In genomic region chr4:28402751-28403150, GRCh38 we compare ENCODE assay signal across 18 cellular contexts.
A peak's percentile ranks its signal among the peaks of the same experiment; 100 is the strongest.
DNase-seq lines count a peak whose midpoint lies in the region; ATAC-seq, FAIRE-seq and TF ChIP-seq lines count a peak whose summit lies in the region.
"Had no signal": no experiment of that assay in that cellular context is flagged by ENCODE, and none has a peak within 500 bp of the region (broad histone marks: within the 10 kb centered on the region; RNA-seq: fewer than 3 reads in every experiment).

No MANE protein-coding gene starts in this region.

- no TSS peak for BruUV-seq in K562 (replicated peaks; lab: Mats Ljungman, UMichigan)

- no peaks in the 10 kb centered on the region for H3K79me2 ChIP-seq in K562 (ENCODE audit: control insufficient read depth, insufficient read depth, low read length)

- CTCF ChIA-PET in K562 (lab: Yijun Ruan, JAX; ENCODE audit: low intra/inter-chr PET ratio) = no interaction called here

- ATAC-seq in K562 = no peak
- ATAC-seq: GM23338 had no signal

- WGBS in K562 (ENCODE audit: insufficient coverage, low coverage, missing lambda C conversion rate) = 12% methylated on average over 9 of the region's 13 CpGs
- WGBS in testis, 2 donors = 64 to 73% methylated on average over 11 to 13 of the region's 13 CpGs

- intact Hi-C loops in K562 (cut with micrococcal nuclease) (no loop called here), testis (cut with DNase I; ENCODE audit: low total_unique reads) (no loop called here)

- no peaks in the 10 kb centered on the region for H4K20me1 ChIP-seq in K562 (replicated peaks; ENCODE audit: control insufficient read depth, insufficient read depth, low read length)

- no peak for TF ChIP-seq RAD21 in K562 (CRISPR knock-in tag; conservative IDR thresholded peaks at IDR 0.05 in 1 of 2, IDR thresholded peaks at IDR 0.05 in 1 of 2)

- no peak overlapping the region for H3K9ac ChIP-seq in K562 (ENCODE audit: insufficient read depth in 1 of 2, low read depth in 2 of 2, low read length in 2 of 2)

- no peak overlapping the region for H3K27ac ChIP-seq in K562 (ENCODE audit: extremely low read depth, low read depth, low read length)
- H3K27ac ChIP-seq in testis = no peak overlapping the region

- DNase-seq in HT1080 (ENCODE audit: low read depth) = peak; percentile 21
- peak; percentile 36 for DNase-seq in SK-MEL-5 (ENCODE audit: low read depth, low spot score)
- DNase-seq in K562 (ENCODE audit: extremely low read depth in 1 of 4, low spot score in 3 of 4) = no peak
- DNase-seq in testis = peak; percentile 70
- no peak for DNase-seq in stimulated activated CD8-positive, alpha-beta memory T cell treated with anti-CD3 and anti-CD28 coated beads, Interleukin-4, amount 100 ng/mL, for 48 hours
- DNase-seq in NCI-H748 treated with DMSO at 0.1 percent for 48 hours (lab: John Stamatoyannopoulos, UW) = no peak
- DNase-seq in T1000 (lab: John Stamatoyannopoulos, UW) = no peak
- no peak for DNase-seq in effector CD8-positive, alpha-beta T cell (lab: John Stamatoyannopoulos, UW)
- DNase-seq: ACHN; BE2C; C1 segment of cervical spinal cord; CD4-positive, CD25-positive, alpha-beta regulatory T cell; CD8-positive, alpha-beta memory T cell; COR-L47; GDM1; H9 had no signal

- no peaks in the 10 kb centered on the region for H3K9me1 ChIP-seq in K562 (ENCODE audit: control insufficient read depth, insufficient read depth, low read length)

- H3K4me3 ChIP-seq in K562 (no peak overlapping the region), testis (peak overlapping the region in 1 of 2 donors; percentile 39)
- H3K4me3 ChIP-seq: GM23338 had no signal

- no peak for FAIRE-seq in K562 (lab: Jason Lieb, UNC)
- FAIRE-seq: A204.1 had no signal

- no peak for TF ChIP-seq CTCF in K562 (IDR thresholded peaks at IDR 0.05 in 2 of 3, conservative IDR thresholded peaks at IDR 0.05 in 1 of 3; ENCODE audit: insufficient read depth in 2 of 3, low read depth in 1 of 3, low read length in 3 of 3)
- TF ChIP-seq CTCF in testis (IDR thresholded peaks at IDR 0.05) = no peak

- no peak for TF ChIP-seq POLR2A in K562 (conservative IDR thresholded peaks at IDR 0.05)
- TF ChIP-seq POLR2A in testis (IDR thresholded peaks at IDR 0.05) = no peak

- H3K36me3 ChIP-seq in K562 (ENCODE audit: control insufficient read depth, insufficient read depth, low read length) (no peaks in the 10 kb centered on the region), testis (ENCODE audit: low read depth, missing control alignments) (no peaks in the 10 kb centered on the region)
- H3K36me3 ChIP-seq: BE2C had no signal

- H2AFZ ChIP-seq in K562 (ENCODE audit: low read depth, low read length) = no peak overlapping the region
- H2AFZ ChIP-seq: GM23338 had no signal

- H3K4me2 ChIP-seq in K562 (ENCODE audit: insufficient read depth, low read length) = no peak overlapping the region
- H3K4me2 ChIP-seq: GM23338 had no signal

- no peaks in the 10 kb centered on the region for H3K9me3 ChIP-seq in K562 (replicated peaks; ENCODE audit: control insufficient read depth, insufficient read depth, low read depth, low read length)
- H3K9me3 ChIP-seq in testis = no peaks in the 10 kb centered on the region
- H3K9me3 ChIP-seq: BE2C had no signal

- POLR2A ChIA-PET in K562 (lab: Yijun Ruan, JAX) = no interaction called here

- H3K27me3 ChIP-seq in K562 (ENCODE audit: control insufficient read depth in 2 of 2, insufficient read depth in 2 of 2, low read length in 2 of 2) (no peaks in the 10 kb centered on the region), testis (no peaks in the 10 kb centered on the region)
- H3K27me3 ChIP-seq: BE2C had no signal

- H3K4me1 ChIP-seq in K562 (replicated peaks in 1 of 2; ENCODE audit: control insufficient read depth in 2 of 2, insufficient read depth in 2 of 2, low read length in 2 of 2) (no peaks in the 10 kb centered on the region), testis (no peaks in the 10 kb centered on the region)
- H3K4me1 ChIP-seq: BE2C had no signal

- in situ Hi-C loops in SK-MEL-5 (cut with HindIII; ENCODE audit: low pct_unique_long_range_greater_than_20kb, low sequenced_read_pairs) (no loop called here), K562 (cut with MboI) (no loop called here)

- TF ChIP-seq EP300 in K562 (IDR thresholded peaks at IDR 0.05; ENCODE audit: low read length) = no peak

TF ChIP-seq in K562, 482 proteins besides CTCF, POLR2A, EP300 and RAD21:
- no peak for TF ChIP-seq ZNF124 (CRISPR knock-in tag; IDR thresholded peaks at IDR 0.05)
- peak; percentile 11; the same call in 1 of the 2 replicates for TF ChIP-seq TFAP4 (CRISPR knock-in tag; IDR thresholded peaks at IDR 0.05; ENCODE audit: borderline replicate concordance)

Comparison
In these comparisons a context has a peak if more than half of its experiments do, and no peak if none do; other contexts are left out.
1. DNase-seq: peak in HT1080 (single experiment), SK-MEL-5 (single experiment) and testis (single experiment); none in K562 (0 of 4), stimulated activated CD8-positive, alpha-beta memory T cell treated with anti-CD3 and anti-CD28 coated beads, Interleukin-4, amount 100 ng/mL, for 48 hours (single experiment), NCI-H748 treated with DMSO at 0.1 percent for 48 hours (single experiment), T1000 (single experiment) and effector CD8-positive, alpha-beta T cell (single experiment).